Comparison of ENCODE assay signal across 10 cellular contexts in the genomic region with DNA sequence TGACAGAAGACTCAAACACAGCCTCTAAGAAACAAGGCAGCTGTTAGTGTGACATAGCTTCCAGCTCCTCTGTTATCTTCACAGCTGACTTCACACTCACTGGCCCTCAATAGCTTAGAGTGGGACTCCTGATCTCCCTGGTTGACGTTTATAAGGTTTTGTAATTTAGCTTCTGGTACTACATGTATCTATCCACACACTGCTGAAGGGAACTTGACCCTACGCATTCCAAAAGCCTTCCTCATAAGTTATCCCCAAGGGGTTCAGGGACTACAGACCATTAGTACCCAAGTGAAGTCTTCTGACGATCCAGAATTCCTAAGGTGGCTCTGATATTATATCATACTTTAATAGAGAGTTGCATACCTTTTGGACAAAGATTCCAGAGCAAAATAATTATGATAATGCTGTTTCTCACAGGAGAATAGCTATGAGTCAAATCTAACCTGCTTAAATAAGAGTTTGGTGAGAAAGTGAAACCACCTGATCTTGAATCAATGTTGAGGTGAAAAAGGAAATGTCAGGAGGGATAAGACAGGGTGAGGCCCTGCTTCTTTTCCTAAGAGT. TPM values are rescaled to one million over a fixed set of nuclear protein-coding genes. Genes with fewer than 3 reads are reported as not detected.
DNase-seq lines count a peak whose midpoint lies in the region; ATAC-seq and TF ChIP-seq lines count a peak whose summit lies in the region.
"Had no signal": no experiment of that assay in that cellular context is flagged by ENCODE, and none has a peak within 500 bp of the region (broad histone marks: within the 10 kb centered on the region; RNA-seq: fewer than 3 reads in every experiment).

No MANE protein-coding gene starts in this region.

- peak overlapping the region; percentile 5 for H3K4me3 Mint-ChIP-seq in T-helper 2 cell treated with Interferon-gamma antibody and Interleukin-4, amounts not matched to agents 5 μg/mL and 100 μg/mL, for 36 hours

- no peak for TF ChIP-seq POLR2A in adrenal gland (IDR thresholded peaks at IDR 0.05)

- CTCF ChIA-PET in AG04450 (lab: Charles Lee) = interaction anchor here (0.6 to 2.3 kb wide), 4 partner anchors 18 to 838 kb away, joined by 3 to 18 read pairs (median 6); no protein-coding TSS in a partner anchor

- H3K27me3 Mint-ChIP-seq in T-helper 2 cell treated with Interferon-gamma antibody and Interleukin-4, amounts not matched to agents 5 μg/mL and 100 μg/mL, for 36 hours (ENCODE audit: low read depth) = no peaks in the 10 kb centered on the region

- H3K36me3 ChIP-seq in adrenal gland (replicated peaks in 1 of 2) = no peaks in the 10 kb centered on the region

- H3K9me3 Mint-ChIP-seq in T-helper 2 cell treated with Interferon-gamma antibody and Interleukin-4, amounts not matched to agents 5 μg/mL and 100 μg/mL, for 36 hours = no peaks in the 10 kb centered on the region

- TF ChIP-seq CTCF in AG04450 (IDR thresholded peaks at IDR 0.05; ENCODE audit: low read depth, low read length) (no peak), adrenal gland (IDR thresholded peaks at IDR 0.05) (no peak)

- 41% methylated on average over 3 of the region's 3 CpGs for WGBS in right cardiac atrium
- WGBS in adrenal gland, 4 donors = 72 to 80% (median 74%) methylated on average over 3 of the region's 3 CpGs

- H3K4me3 ChIP-seq in AG04450 (ENCODE audit: low read depth, low read length) = peak overlapping the region; percentile 11; the same call in 1 of the 2 replicates
- no peak overlapping the region for H3K4me3 ChIP-seq in right cardiac atrium (ENCODE audit: low read length)
- no peak overlapping the region for H3K4me3 ChIP-seq in adrenal gland

- H3K27ac ChIP-seq in AG04450 (ENCODE audit: low read depth, low read length) (peak overlapping the region; percentile 55), right cardiac atrium (ENCODE audit: low read length) (peak overlapping the region; percentile 2), adrenal gland (no peak overlapping the region)

- peak; percentile 66 for ATAC-seq in GM21390 (IDR thresholded peaks at IDR 0.05; ENCODE audit: unreplicated experiment)
- ATAC-seq in right cardiac atrium = peak; percentile 90 to 98
- no peak for ATAC-seq in HG03342 (IDR thresholded peaks at IDR 0.05; ENCODE audit: unreplicated experiment)

- H3K9me3 ChIP-seq in AG04450 (ENCODE audit: control insufficient read depth, insufficient read depth, low read length) (no peaks in the 10 kb centered on the region), right cardiac atrium (ENCODE audit: control insufficient read depth, low read length) (no peaks in the 10 kb centered on the region), adrenal gland (replicated peaks in 1 of 3) (no peaks in the 10 kb centered on the region)

- intact Hi-C loops in right cardiac atrium (cut with DNase I) (no loop called here), adrenal gland (cut with DNase I) (no loop called here)

- no peak overlapping the region for H3K27ac Mint-ChIP-seq in T-helper 2 cell treated with Interferon-gamma antibody and Interleukin-4, amounts not matched to agents 5 μg/mL and 100 μg/mL, for 36 hours

- DNase-seq in AG04450 (ENCODE audit: low read depth, low spot score) (peak; percentile 47), right cardiac atrium (no peak), adrenal gland (no peak), H4 (ENCODE audit: low spot score) (no peak)
- DNase-seq in T-helper 2 cell treated with Interferon-gamma antibody and Interleukin-4, amounts not matched to agents 5 μg/mL and 100 μg/mL, for 36 hours (ENCODE audit: low spot score) = no peak
- no peak for DNase-seq in stimulated activated CD4-positive, alpha-beta T cell treated with anti-CD3 and anti-CD28 coated beads, Interleukin-4, amount 100 ng/mL, for 1 hour
- DNase-seq: DMS53, NCI-H524 treated with DMSO at 0.1 percent for 48 hours had no signal

- H3K4me1 Mint-ChIP-seq in T-helper 2 cell treated with Interferon-gamma antibody and Interleukin-4, amounts not matched to agents 5 μg/mL and 100 μg/mL, for 36 hours (ENCODE audit: low read depth) = peaks cover 22% of the 10 kb centered on the region

- H3K4me1 ChIP-seq in right cardiac atrium (ENCODE audit: control insufficient read depth, insufficient read depth, low read length) (no peaks in the 10 kb centered on the region), adrenal gland (replicated peaks in 1 of 2) (no peaks in the 10 kb centered on the region)

- H3K27me3 ChIP-seq in AG04450 (ENCODE audit: control insufficient read depth, insufficient read depth, low read length) (no peaks in the 10 kb centered on the region), right cardiac atrium (ENCODE audit: control insufficient read depth, insufficient read depth) (no peaks in the 10 kb centered on the region), adrenal gland (no peaks in the 10 kb centered on the region)

- POLR2A ChIA-PET in AG04450 (lab: Yijun Ruan, JAX) = interaction anchor here (0.9 to 2.2 kb wide), 3 partner anchors 14 to 19 kb away, joined by 3 to 6 read pairs (median 3); no protein-coding TSS in a partner anchor

- no peaks in the 10 kb centered on the region for H3K36me3 Mint-ChIP-seq in T-helper 2 cell treated with Interferon-gamma antibody and Interleukin-4, amounts not matched to agents 5 μg/mL and 100 μg/mL, for 36 hours (ENCODE audit: low read depth)

RNA-seq across cellular contexts. Expression of a gene that starts 14.5 kb away (rescaled TPM):
- polyA plus RNA-seq in AG04450 (2011; rRNA removed) = 53.6 and 57.9 TPM in 2 replicates
- 161 and 163 TPM in 2 replicates for polyA minus RNA-seq in AG04450 (2011; rRNA and poly(A)+ RNA removed)
- total RNA-seq in right cardiac atrium = 10 to 100 TPM; 18.4 to 24.8 (median 21.0) TPM
- polyA plus RNA-seq in right cardiac atrium = 8.9 TPM
- total RNA-seq in adrenal gland = 100 to 1,000 TPM in 2 of 8 donors, 10 to 100 TPM in 6; 44.4 to 105 (median 76.8) TPM
- polyA plus RNA-seq in adrenal gland = 10 to 100 TPM; 18.2 to 64.1 (median 21.4) TPM
- total RNA-seq in H4 (2014; rRNA removed; shearing (Covaris generic)) = 27.6 and 50.3 TPM in 2 replicates

RNA-seq across cellular contexts. Expression of a gene that starts 14.6 kb away (rescaled TPM):
- polyA plus RNA-seq in AG04450 (2011; rRNA removed) (18.1 and 21.4 TPM in 2 replicates), right cardiac atrium (6.2 TPM), adrenal gland (10 to 100 TPM in 2 of 3 donors, 1 to 10 TPM in 1; 8.8 to 18.8 (median 15.7) TPM)
- polyA minus RNA-seq in AG04450 (2011; rRNA and poly(A)+ RNA removed) = 32.6 and 32.8 TPM in 2 replicates
- total RNA-seq in right cardiac atrium (10 to 100 TPM; 12.3 to 18.0 (median 14.2) TPM), adrenal gland (10 to 100 TPM in 7 of 8 donors, 1 to 10 TPM in 1; 7.6 to 21.5 (median 15.3) TPM)
- total RNA-seq in H4 (2014; rRNA removed; shearing (Covaris generic)) = 11.3 and 15.4 TPM in 2 replicates

RNA-seq across cellular contexts. Expression of a gene that starts 16.3 kb away (rescaled TPM):
- polyA plus RNA-seq in AG04450 (2011; rRNA removed) = not detected in 2 replicates
- not detected in 2 replicates for polyA minus RNA-seq in AG04450 (2011; rRNA and poly(A)+ RNA removed)
- total RNA-seq in right cardiac atrium = not detected
- polyA plus RNA-seq in right cardiac atrium = not detected
- not detected for total RNA-seq in adrenal gland
- not detected for polyA plus RNA-seq in adrenal gland
- total RNA-seq in H4 (2014; rRNA removed; shearing (Covaris generic)) = not detected in 2 replicates

Comparison
In these comparisons a context has a peak if more than half of its experiments do, and no peak if none do; other contexts are left out.
1. H3K27ac ChIP-seq: peak in AG04450 (single experiment) and right cardiac atrium (single experiment); none in adrenal gland (0 of 5).